Comparison of ENCODE assay signal across 1 cellular context in the genomic region with DNA sequence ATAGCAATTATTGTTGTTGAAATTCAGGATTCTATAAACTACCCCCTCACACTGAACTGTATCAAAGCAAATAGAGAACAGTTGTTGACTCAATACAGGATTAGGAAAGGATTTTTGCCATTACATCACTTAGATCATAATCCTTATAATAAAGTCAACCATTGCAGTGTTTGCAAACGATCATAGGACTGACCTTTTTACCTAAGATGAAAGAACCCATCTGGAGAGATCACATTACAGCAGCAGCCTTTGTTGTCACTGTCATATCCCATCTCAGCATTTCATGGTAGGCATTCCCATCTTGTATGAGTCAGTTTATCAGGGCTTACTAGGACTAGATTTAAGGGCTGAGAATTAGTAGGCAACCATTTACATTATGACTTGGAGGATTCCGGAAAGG.
TF ChIP-seq lines count a peak whose summit lies in the region.

No MANE protein-coding gene starts in this region.

TF ChIP-seq in HepG2, 621 proteins besides CTCF, POLR2A, EP300 and RAD21 (continued from another document and continues in another):
- TF ChIP-seq, protein P1, sequence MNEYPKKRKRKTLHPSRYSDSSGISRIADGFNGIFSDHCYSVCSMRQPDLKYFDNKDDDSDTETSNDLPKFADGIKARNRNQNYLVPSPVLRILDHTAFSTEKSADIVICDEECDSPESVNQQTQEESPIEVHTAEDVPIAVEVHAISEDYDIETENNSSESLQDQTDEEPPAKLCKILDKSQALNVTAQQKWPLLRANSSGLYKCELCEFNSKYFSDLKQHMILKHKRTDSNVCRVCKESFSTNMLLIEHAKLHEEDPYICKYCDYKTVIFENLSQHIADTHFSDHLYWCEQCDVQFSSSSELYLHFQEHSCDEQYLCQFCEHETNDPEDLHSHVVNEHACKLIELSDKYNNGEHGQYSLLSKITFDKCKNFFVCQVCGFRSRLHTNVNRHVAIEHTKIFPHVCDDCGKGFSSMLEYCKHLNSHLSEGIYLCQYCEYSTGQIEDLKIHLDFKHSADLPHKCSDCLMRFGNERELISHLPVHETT (CRISPR knock-in tag; conservative IDR thresholded peaks at IDR 0.05), result no peak
- TF ChIP-seq, protein P2, sequence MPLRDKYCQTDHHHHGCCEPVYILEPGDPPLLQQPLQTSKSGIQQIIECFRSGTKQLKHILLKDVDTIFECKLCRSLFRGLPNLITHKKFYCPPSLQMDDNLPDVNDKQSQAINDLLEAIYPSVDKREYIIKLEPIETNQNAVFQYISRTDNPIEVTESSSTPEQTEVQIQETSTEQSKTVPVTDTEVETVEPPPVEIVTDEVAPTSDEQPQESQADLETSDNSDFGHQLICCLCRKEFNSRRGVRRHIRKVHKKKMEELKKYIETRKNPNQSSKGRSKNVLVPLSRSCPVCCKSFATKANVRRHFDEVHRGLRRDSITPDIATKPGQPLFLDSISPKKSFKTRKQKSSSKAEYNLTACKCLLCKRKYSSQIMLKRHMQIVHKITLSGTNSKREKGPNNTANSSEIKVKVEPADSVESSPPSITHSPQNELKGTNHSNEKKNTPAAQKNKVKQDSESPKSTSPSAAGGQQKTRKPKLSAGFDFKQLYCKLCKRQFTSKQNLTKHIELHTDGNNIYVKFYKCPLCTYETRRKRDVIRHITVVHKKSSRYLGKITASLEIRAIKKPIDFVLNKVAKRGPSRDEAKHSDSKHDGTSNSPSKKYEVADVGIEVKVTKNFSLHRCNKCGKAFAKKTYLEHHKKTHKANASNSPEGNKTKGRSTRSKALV (CRISPR knock-in tag; IDR thresholded peaks at IDR 0.05), result no peak
- TF ChIP-seq HNF4G (IDR thresholded peaks at IDR 0.05; ENCODE audit: borderline replicate concordance, low read depth, low read length) (peak; percentile 51; the same call in 1 of the 2 replicates), HNF4G (CRISPR knock-in tag; IDR thresholded peaks at IDR 0.05; ENCODE audit: borderline replicate concordance, low read depth) (no peak), BRCA1 (CRISPR knock-in tag; IDR thresholded peaks at IDR 0.05) (no peak), TEAD2 (CRISPR knock-in tag; IDR thresholded peaks at IDR 0.05) (no peak), ZNF460 (CRISPR knock-in tag; IDR thresholded peaks at IDR 0.05; ENCODE audit: borderline replicate concordance) (no peak; the same call in 1 of the 2 replicates), NFYC (CRISPR knock-in tag; IDR thresholded peaks at IDR 0.05) (no peak), HMGA1 (CRISPR knock-in tag; conservative IDR thresholded peaks at IDR 0.05) (no peak), HOXA9 (CRISPR knock-in tag; IDR thresholded peaks at IDR 0.05; ENCODE audit: borderline replicate concordance) (no peak), SOX5 (CRISPR knock-in tag; IDR thresholded peaks at IDR 0.05; ENCODE audit: borderline replicate concordance) (peak; percentile 94), TP53 (CRISPR knock-in tag; conservative IDR thresholded peaks at IDR 0.05) (no peak), TBP (CRISPR knock-in tag; IDR thresholded peaks at IDR 0.05) (no peak), HOXA5 (CRISPR knock-in tag; IDR thresholded peaks at IDR 0.05) (no peak), REPIN1 (CRISPR knock-in tag; IDR thresholded peaks at IDR 0.05; ENCODE audit: borderline replicate concordance, low read depth) (no peak; the same call in 1 of the 2 replicates), SATB2 (CRISPR knock-in tag; IDR thresholded peaks at IDR 0.05) (no peak), ZNF598 (CRISPR knock-in tag; IDR thresholded peaks at IDR 0.05; ENCODE audit: borderline replicate concordance) (no peak), NR2F1 (CRISPR knock-in tag; IDR thresholded peaks at IDR 0.05) (peak; percentile 90 to 99), ZNF383 (CRISPR knock-in tag; IDR thresholded peaks at IDR 0.05; ENCODE audit: borderline replicate concordance) (no peak), RBFOX2 (IDR thresholded peaks at IDR 0.05; ENCODE audit: low read depth, low read length) (no peak)
- TF ChIP-seq, protein P3, sequence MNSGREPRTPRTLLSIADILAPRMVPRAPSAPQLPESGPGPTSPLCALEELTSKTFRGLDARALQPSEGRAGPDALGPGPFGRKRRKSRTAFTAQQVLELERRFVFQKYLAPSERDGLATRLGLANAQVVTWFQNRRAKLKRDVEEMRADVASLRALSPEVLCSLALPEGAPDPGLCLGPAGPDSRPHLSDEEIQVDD (CRISPR knock-in tag; IDR thresholded peaks at IDR 0.05; ENCODE audit: borderline replicate concordance), result no peak
- TF ChIP-seq, protein P4, sequence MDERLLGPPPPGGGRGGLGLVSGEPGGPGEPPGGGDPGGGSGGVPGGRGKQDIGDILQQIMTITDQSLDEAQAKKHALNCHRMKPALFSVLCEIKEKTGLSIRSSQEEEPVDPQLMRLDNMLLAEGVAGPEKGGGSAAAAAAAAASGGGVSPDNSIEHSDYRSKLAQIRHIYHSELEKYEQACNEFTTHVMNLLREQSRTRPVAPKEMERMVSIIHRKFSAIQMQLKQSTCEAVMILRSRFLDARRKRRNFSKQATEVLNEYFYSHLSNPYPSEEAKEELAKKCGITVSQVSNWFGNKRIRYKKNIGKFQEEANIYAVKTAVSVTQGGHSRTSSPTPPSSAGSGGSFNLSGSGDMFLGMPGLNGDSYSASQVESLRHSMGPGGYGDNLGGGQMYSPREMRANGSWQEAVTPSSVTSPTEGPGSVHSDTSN (CRISPR knock-in tag; IDR thresholded peaks at IDR 0.05), result no peak
- TF ChIP-seq, protein P5, sequence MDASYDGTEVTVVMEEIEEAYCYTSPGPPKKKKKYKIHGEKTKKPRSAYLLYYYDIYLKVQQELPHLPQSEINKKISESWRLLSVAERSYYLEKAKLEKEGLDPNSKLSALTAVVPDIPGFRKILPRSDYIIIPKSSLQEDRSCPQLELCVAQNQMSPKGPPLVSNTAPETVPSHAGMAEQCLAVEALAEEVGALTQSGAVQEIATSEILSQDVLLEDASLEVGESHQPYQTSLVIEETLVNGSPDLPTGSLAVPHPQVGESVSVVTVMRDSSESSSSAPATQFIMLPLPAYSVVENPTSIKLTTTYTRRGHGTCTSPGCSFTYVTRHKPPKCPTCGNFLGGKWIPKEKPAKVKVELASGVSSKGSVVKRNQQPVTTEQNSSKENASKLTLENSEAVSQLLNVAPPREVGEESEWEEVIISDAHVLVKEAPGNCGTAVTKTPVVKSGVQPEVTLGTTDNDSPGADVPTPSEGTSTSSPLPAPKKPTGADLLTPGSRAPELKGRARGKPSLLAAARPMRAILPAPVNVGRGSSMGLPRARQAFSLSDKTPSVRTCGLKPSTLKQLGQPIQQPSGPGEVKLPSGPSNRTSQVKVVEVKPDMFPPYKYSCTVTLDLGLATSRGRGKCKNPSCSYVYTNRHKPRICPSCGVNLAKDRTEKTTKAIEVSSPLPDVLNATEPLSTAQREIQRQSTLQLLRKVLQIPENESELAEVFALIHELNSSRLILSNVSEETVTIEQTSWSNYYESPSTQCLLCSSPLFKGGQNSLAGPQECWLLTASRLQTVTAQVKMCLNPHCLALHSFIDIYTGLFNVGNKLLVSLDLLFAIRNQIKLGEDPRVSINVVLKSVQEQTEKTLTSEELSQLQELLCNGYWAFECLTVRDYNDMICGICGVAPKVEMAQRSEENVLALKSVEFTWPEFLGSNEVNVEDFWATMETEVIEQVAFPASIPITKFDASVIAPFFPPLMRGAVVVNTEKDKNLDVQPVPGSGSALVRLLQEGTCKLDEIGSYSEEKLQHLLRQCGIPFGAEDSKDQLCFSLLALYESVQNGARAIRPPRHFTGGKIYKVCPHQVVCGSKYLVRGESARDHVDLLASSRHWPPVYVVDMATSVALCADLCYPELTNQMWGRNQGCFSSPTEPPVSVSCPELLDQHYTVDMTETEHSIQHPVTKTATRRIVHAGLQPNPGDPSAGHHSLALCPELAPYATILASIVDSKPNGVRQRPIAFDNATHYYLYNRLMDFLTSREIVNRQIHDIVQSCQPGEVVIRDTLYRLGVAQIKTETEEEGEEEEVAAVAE (CRISPR knock-in tag; IDR thresholded peaks at IDR 0.05; ENCODE audit: borderline replicate concordance), result 0 out of 2 replicates have a peak, but pooled peaks have one; percentile 31
- TF ChIP-seq, protein P6, sequence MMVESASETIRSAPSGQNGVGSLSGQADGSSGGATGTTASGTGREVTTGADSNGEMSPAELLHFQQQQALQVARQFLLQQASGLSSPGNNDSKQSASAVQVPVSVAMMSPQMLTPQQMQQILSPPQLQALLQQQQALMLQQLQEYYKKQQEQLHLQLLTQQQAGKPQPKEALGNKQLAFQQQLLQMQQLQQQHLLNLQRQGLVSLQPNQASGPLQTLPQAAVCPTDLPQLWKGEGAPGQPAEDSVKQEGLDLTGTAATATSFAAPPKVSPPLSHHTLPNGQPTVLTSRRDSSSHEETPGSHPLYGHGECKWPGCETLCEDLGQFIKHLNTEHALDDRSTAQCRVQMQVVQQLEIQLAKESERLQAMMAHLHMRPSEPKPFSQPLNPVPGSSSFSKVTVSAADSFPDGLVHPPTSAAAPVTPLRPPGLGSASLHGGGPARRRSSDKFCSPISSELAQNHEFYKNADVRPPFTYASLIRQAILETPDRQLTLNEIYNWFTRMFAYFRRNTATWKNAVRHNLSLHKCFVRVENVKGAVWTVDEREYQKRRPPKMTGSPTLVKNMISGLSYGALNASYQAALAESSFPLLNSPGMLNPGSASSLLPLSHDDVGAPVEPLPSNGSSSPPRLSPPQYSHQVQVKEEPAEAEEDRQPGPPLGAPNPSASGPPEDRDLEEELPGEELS (CRISPR knock-in tag; IDR thresholded peaks at IDR 0.05), result peak; percentile 81
- TF ChIP-seq, protein P7, sequence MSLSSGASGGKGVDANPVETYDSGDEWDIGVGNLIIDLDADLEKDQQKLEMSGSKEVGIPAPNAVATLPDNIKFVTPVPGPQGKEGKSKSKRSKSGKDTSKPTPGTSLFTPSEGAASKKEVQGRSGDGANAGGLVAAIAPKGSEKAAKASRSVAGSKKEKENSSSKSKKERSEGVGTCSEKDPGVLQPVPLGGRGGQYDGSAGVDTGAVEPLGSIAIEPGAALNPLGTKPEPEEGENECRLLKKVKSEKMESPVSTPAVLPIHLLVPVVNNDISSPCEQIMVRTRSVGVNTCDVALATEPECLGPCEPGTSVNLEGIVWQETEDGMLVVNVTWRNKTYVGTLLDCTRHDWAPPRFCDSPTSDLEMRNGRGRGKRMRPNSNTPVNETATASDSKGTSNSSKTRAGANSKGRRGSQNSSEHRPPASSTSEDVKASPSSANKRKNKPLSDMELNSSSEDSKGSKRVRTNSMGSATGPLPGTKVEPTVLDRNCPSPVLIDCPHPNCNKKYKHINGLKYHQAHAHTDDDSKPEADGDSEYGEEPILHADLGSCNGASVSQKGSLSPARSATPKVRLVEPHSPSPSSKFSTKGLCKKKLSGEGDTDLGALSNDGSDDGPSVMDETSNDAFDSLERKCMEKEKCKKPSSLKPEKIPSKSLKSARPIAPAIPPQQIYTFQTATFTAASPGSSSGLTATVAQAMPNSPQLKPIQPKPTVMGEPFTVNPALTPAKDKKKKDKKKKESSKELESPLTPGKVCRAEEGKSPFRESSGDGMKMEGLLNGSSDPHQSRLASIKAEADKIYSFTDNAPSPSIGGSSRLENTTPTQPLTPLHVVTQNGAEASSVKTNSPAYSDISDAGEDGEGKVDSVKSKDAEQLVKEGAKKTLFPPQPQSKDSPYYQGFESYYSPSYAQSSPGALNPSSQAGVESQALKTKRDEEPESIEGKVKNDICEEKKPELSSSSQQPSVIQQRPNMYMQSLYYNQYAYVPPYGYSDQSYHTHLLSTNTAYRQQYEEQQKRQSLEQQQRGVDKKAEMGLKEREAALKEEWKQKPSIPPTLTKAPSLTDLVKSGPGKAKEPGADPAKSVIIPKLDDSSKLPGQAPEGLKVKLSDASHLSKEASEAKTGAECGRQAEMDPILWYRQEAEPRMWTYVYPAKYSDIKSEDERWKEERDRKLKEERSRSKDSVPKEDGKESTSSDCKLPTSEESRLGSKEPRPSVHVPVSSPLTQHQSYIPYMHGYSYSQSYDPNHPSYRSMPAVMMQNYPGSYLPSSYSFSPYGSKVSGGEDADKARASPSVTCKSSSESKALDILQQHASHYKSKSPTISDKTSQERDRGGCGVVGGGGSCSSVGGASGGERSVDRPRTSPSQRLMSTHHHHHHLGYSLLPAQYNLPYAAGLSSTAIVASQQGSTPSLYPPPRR (CRISPR knock-in tag; IDR thresholded peaks at IDR 0.05; ENCODE audit: borderline replicate concordance), result peak; percentile 98
- TF ChIP-seq, protein P8, sequence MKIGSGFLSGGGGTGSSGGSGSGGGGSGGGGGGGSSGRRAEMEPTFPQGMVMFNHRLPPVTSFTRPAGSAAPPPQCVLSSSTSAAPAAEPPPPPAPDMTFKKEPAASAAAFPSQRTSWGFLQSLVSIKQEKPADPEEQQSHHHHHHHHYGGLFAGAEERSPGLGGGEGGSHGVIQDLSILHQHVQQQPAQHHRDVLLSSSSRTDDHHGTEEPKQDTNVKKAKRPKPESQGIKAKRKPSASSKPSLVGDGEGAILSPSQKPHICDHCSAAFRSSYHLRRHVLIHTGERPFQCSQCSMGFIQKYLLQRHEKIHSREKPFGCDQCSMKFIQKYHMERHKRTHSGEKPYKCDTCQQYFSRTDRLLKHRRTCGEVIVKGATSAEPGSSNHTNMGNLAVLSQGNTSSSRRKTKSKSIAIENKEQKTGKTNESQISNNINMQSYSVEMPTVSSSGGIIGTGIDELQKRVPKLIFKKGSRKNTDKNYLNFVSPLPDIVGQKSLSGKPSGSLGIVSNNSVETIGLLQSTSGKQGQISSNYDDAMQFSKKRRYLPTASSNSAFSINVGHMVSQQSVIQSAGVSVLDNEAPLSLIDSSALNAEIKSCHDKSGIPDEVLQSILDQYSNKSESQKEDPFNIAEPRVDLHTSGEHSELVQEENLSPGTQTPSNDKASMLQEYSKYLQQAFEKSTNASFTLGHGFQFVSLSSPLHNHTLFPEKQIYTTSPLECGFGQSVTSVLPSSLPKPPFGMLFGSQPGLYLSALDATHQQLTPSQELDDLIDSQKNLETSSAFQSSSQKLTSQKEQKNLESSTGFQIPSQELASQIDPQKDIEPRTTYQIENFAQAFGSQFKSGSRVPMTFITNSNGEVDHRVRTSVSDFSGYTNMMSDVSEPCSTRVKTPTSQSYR (CRISPR knock-in tag; IDR thresholded peaks at IDR 0.05; ENCODE audit: borderline replicate concordance), result peak; percentile 86
- TF ChIP-seq, protein P9, sequence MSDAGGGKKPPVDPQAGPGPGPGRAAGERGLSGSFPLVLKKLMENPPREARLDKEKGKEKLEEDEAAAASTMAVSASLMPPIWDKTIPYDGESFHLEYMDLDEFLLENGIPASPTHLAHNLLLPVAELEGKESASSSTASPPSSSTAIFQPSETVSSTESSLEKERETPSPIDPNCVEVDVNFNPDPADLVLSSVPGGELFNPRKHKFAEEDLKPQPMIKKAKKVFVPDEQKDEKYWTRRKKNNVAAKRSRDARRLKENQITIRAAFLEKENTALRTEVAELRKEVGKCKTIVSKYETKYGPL (CRISPR knock-in tag; IDR thresholded peaks at IDR 0.05), result no peak
- TF ChIP-seq, protein P10, sequence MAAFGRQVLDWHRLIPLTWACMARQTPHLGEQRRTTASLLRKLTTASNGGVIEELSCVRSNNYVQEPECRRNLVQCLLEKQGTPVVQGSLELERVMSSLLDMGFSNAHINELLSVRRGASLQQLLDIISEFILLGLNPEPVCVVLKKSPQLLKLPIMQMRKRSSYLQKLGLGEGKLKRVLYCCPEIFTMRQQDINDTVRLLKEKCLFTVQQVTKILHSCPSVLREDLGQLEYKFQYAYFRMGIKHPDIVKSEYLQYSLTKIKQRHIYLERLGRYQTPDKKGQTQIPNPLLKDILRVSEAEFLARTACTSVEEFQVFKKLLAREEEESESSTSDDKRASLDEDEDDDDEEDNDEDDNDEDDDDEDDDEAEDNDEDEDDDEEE (CRISPR knock-in tag; IDR thresholded peaks at IDR 0.05), result no peak
